Comparison of ENCODE assay signal across 8 cellular contexts in genomic region chr17:80254396-80255241, GRCh38. TPM values are rescaled to one million over a fixed set of nuclear protein-coding genes. Genes with fewer than 3 reads are reported as not detected.
DNase-seq lines count a peak whose midpoint lies in the region; ATAC-seq, FAIRE-seq and TF ChIP-seq lines count a peak whose summit lies in the region.

No MANE protein-coding gene starts in this region.

- no peaks in the 10 kb centered on the region for H3K27me3 ChIP-seq in CD4-positive, alpha-beta T cell (ENCODE audit: control insufficient read depth, insufficient read depth, low read length)
- no peaks in the 10 kb centered on the region for H3K27me3 ChIP-seq in endothelial cell of umbilical vein (ENCODE audit: control insufficient read depth in 2 of 2, insufficient read depth in 2 of 2, low read length in 2 of 2)
- H3K27me3 ChIP-seq in pancreas = no peaks in the 10 kb centered on the region

- intact Hi-C loops in CD4-positive, alpha-beta T cell (cut with DNase I, micrococcal nuclease) = loop anchor here in 1 of 2 experiments (10.0 kb wide), 1 partner anchor 250 kb away; no protein-coding TSS in a partner anchor
- intact Hi-C loops in endothelial cell of umbilical vein (cut with micrococcal nuclease) = no loop called here
- intact Hi-C loops in pancreas (cut with DNase I) = loop anchor here in 2 of 3 donors (5.0 to 10.0 kb wide), 2 partner anchors 60 to 172 kb away; no protein-coding TSS in a partner anchor

- DNase-seq in CD4-positive, alpha-beta T cell = peak in 6 of 10 experiments; percentile 20 to 49 (median 44)
- DNase-seq in NB4 (ENCODE audit: low read depth) (peak; percentile 82), endothelial cell of umbilical vein (ENCODE audit: low read depth, low spot score) (peak; percentile 83), pancreas (peak in 4 of 6 donors; percentile 28 to 80 (median 62)), putamen (ENCODE audit: low spot score) (no peak), NCI-H1092 treated with DMSO at 0.1 percent for 48 hours (lab: John Stamatoyannopoulos, UW) (no peak)
- peak; percentile 58 for DNase-seq in activated CD4-positive, CD25-positive, alpha-beta regulatory T cell treated with anti-CD3 and anti-CD28 coated beads, Interleukin-2, amount 50 U/mL, for 72 hours

- no peaks in the 10 kb centered on the region for H3K27me3 Mint-ChIP-seq in CD4-positive, alpha-beta T cell

- H4K20me1 ChIP-seq in endothelial cell of umbilical vein (replicated peaks; ENCODE audit: control insufficient read depth, extremely low read depth, insufficient read depth, low read length) = no peaks in the 10 kb centered on the region

- H3K4me1 Mint-ChIP-seq in CD4-positive, alpha-beta T cell (ENCODE audit: low read depth) = peaks cover 29% of the 10 kb centered on the region

- peak overlapping the region; percentile 20 for H3K4me3 Mint-ChIP-seq in CD4-positive, alpha-beta T cell

- no peaks in the 10 kb centered on the region for H3K9me1 ChIP-seq in endothelial cell of umbilical vein (replicated peaks; ENCODE audit: control insufficient read depth, extremely low read depth, insufficient read depth, low read length)

- H3K4me2 ChIP-seq in endothelial cell of umbilical vein (ENCODE audit: insufficient read depth, low read length) = peak overlapping the region; percentile 47

- POLR2A ChIA-PET in CD4-positive, alpha-beta T cell (lab: Charles Lee) = interaction anchor here (1.1 to 1.6 kb wide), 2 partner anchors 10 to 11 kb away, joined by 3 to 5 read pairs; no protein-coding TSS in a partner anchor
- POLR2A ChIA-PET in endothelial cell of umbilical vein (lab: Charles Lee) = no interaction called here

- dilution Hi-C loops in endothelial cell of umbilical vein (cut with MboI; ENCODE audit: extremely low pct_ligation_motif_present, low sequenced_read_pairs) = no loop called here

- no peak for TF ChIP-seq CTCF in CD4-positive, alpha-beta T cell (IDR thresholded peaks at IDR 0.05)
- TF ChIP-seq CTCF in NB4 (IDR thresholded peaks at IDR 0.05; ENCODE audit: low read depth, low read length) = no peak
- TF ChIP-seq CTCF in endothelial cell of umbilical vein (IDR thresholded peaks at IDR 0.05; ENCODE audit: extremely low read depth in 1 of 2, insufficient read depth in 1 of 2, low read depth in 1 of 2, low read length in 2 of 2) = no peak
- no peak for TF ChIP-seq CTCF in pancreas (IDR thresholded peaks at IDR 0.05)

- peak overlapping the region; percentile 28 for H3K9ac ChIP-seq in endothelial cell of umbilical vein (replicated peaks; ENCODE audit: extremely low read depth, insufficient read depth, low read length)

- CTCF ChIA-PET in CD4-positive, alpha-beta T cell (lab: Charles Lee) = interaction anchor here (0.5 to 0.7 kb wide), 3 partner anchors 28 to 561 kb away, joined by 3 read pairs; no protein-coding TSS in a partner anchor
- CTCF ChIA-PET in endothelial cell of umbilical vein (lab: Charles Lee) = interaction anchor here (0.7 to 1.4 kb wide), 4 partner anchors 17 to 34 kb away, joined by 3 read pairs; partner anchors contain the start of genes SGSH and SLC26A11

- H2AFZ ChIP-seq in endothelial cell of umbilical vein (ENCODE audit: low read depth, low read length) = peak overlapping the region; percentile 53

- H3K79me2 ChIP-seq in endothelial cell of umbilical vein (ENCODE audit: control insufficient read depth, insufficient read depth, low read length) = no peaks in the 10 kb centered on the region

- H3K36me3 ChIP-seq in endothelial cell of umbilical vein (ENCODE audit: control insufficient read depth in 2 of 2, extremely low read depth in 1 of 2, insufficient read depth in 2 of 2, low read length in 2 of 2) (peaks cover 0 to 2% of the 10 kb centered on the region in 2 experiments), pancreas (no peaks in the 10 kb centered on the region)

- no peak overlapping the region for H3K27ac ChIP-seq in CD4-positive, alpha-beta T cell (ENCODE audit: low read depth, low read length)
- H3K27ac ChIP-seq in endothelial cell of umbilical vein (ENCODE audit: insufficient read depth, low read depth, low read length) = peak overlapping the region; percentile 93
- H3K27ac ChIP-seq in pancreas = peak overlapping the region; percentile 26 to 80 (median 52)

- no peaks in the 10 kb centered on the region for H3K9me3 ChIP-seq in CD4-positive, alpha-beta T cell (ENCODE audit: control insufficient read depth, low read length)
- H3K9me3 ChIP-seq in endothelial cell of umbilical vein (replicated peaks; ENCODE audit: control insufficient read depth, insufficient read depth, low read length) (no peaks in the 10 kb centered on the region), pancreas (no peaks in the 10 kb centered on the region)

- no peaks in the 10 kb centered on the region for H3K9me3 Mint-ChIP-seq in CD4-positive, alpha-beta T cell

- H3K4me1 ChIP-seq in endothelial cell of umbilical vein (ENCODE audit: control insufficient read depth, extremely low read depth, insufficient read depth, low read length) (peaks cover 20% of the 10 kb centered on the region), pancreas (peaks cover 0 to 19% (median 0%) of the 10 kb centered on the region in 3 donors)

- peak overlapping the region; percentile 85 for H3K27ac Mint-ChIP-seq in CD4-positive, alpha-beta T cell

- no peak for TF ChIP-seq POLR2A in NB4 (IDR thresholded peaks at IDR 0.05; ENCODE audit: extremely low read depth, insufficient read length)
- no peak for TF ChIP-seq POLR2A in endothelial cell of umbilical vein (IDR thresholded peaks at IDR 0.05; ENCODE audit: low read depth, low read length)

- ATAC-seq in CD4-positive, alpha-beta T cell (ENCODE audit: poor library complexity) = peak; percentile 29
- ATAC-seq in GM21381 (IDR thresholded peaks at IDR 0.05; ENCODE audit: unreplicated experiment) (peak; percentile 40), pancreas (peak; percentile 44 to 90 (median 80))

- WGBS in pancreas, 2 donors = 53 to 60% methylated on average over 13 of the region's 13 CpGs

- H3K36me3 Mint-ChIP-seq in CD4-positive, alpha-beta T cell (ENCODE audit: low read depth) = peaks cover 5% of the 10 kb centered on the region

- no TSS peak for BruUV-seq in endothelial cell of umbilical vein (replicated peaks; lab: Mats Ljungman, UMichigan)

- FAIRE-seq in endothelial cell of umbilical vein (lab: Jason Lieb, UNC) (peak; percentile 99), pancreas (lab: Jason Lieb, UNC) (no peak)

- H3K4me3 ChIP-seq in NB4 (ENCODE audit: low read depth, low read length) = no peak overlapping the region
- H3K4me3 ChIP-seq in endothelial cell of umbilical vein (replicated peaks in 1 of 3; ENCODE audit: insufficient read depth in 1 of 3, low read depth in 1 of 3, low read length in 3 of 3) = no peak overlapping the region
- H3K4me3 ChIP-seq in pancreas = no peak overlapping the region

TF ChIP-seq in endothelial cell of umbilical vein, 7 proteins besides CTCF, POLR2A, EP300 and RAD21 (continues in another document):
- TF ChIP-seq MYC (IDR thresholded peaks at IDR 0.05; ENCODE audit: low read depth, low read length) = no peak
- TF ChIP-seq EZH2 (IDR thresholded peaks at IDR 0.05; ENCODE audit: borderline replicate concordance, low read depth, low read length, severe bottlenecking) = no peak
- TF ChIP-seq MAX (IDR thresholded peaks at IDR 0.05; ENCODE audit: insufficient read depth, insufficient read length) = no peak
- peak; percentile 98 for TF ChIP-seq GATA2 (IDR thresholded peaks at IDR 0.05; ENCODE audit: insufficient read depth, insufficient read length, low read depth, low read length)
- peak; percentile 80 for TF ChIP-seq JUN (IDR thresholded peaks at IDR 0.05; ENCODE audit: borderline replicate concordance, insufficient read depth, insufficient read length, low read depth)
- peak; percentile 90 for TF ChIP-seq POLR2AphosphoS5 (IDR thresholded peaks at IDR 0.05; ENCODE audit: insufficient read depth, low read depth, low read length)

RNA-seq across cellular contexts. Expression of gene RNF213, which starts 6.0 kb away (rescaled TPM):
- 100 to 1,000 TPM; 290 to 312 TPM for total RNA-seq in CD4-positive, alpha-beta T cell
- total RNA-seq in endothelial cell of umbilical vein (108 and 116 TPM in 2 replicates), pancreas (10 to 100 TPM; 21.9 to 94.7 (median 37.8) TPM)
- polyA plus RNA-seq in endothelial cell of umbilical vein (36.5 and 39.0 TPM in 2 replicates), pancreas (10 to 100 TPM; 27.3 to 69.1 TPM)
- polyA plus RNA-seq in endothelial cell of umbilical vein (2011; cell fraction: cytosol; rRNA removed) = 38.6 and 44.0 TPM in 2 replicates
- 239 and 243 TPM in 2 replicates for polyA plus RNA-seq in endothelial cell of umbilical vein (2011; cell fraction: nucleus; rRNA removed)
- polyA plus RNA-seq in endothelial cell of umbilical vein (2012) = 73.5 and 80.8 TPM in 2 replicates
- 297 and 299 TPM in 2 replicates for polyA minus RNA-seq in endothelial cell of umbilical vein
- 44.0 TPM for polyA minus RNA-seq in endothelial cell of umbilical vein (2011; cell fraction: cytosol; rRNA and poly(A)+ RNA removed)
- polyA minus RNA-seq in endothelial cell of umbilical vein (2011; cell fraction: nucleus; rRNA and poly(A)+ RNA removed) = 238 and 267 TPM in 2 replicates

RNA-seq across cellular contexts. Expression of gene SLC26A11, which starts 34.4 kb away (rescaled TPM):
- 10 to 100 TPM; 46.5 to 50.9 TPM for total RNA-seq in CD4-positive, alpha-beta T cell
- 21.2 and 25.2 TPM in 2 replicates for total RNA-seq in endothelial cell of umbilical vein
- 33.0 and 36.7 TPM in 2 replicates for polyA plus RNA-seq in endothelial cell of umbilical vein
- 12.7 and 17.7 TPM in 2 replicates for polyA plus RNA-seq in endothelial cell of umbilical vein (2011; cell fraction: cytosol; rRNA removed)
- 64.4 and 75.1 TPM in 2 replicates for polyA plus RNA-seq in endothelial cell of umbilical vein (2011; cell fraction: nucleus; rRNA removed)
- polyA plus RNA-seq in endothelial cell of umbilical vein (2012) = 11.8 and 16.0 TPM in 2 replicates
- polyA minus RNA-seq in endothelial cell of umbilical vein = 14.8 and 24.1 TPM in 2 replicates
- polyA minus RNA-seq in endothelial cell of umbilical vein (2011; cell fraction: cytosol; rRNA and poly(A)+ RNA removed) = 5.6 TPM
- 21.7 and 40.3 TPM in 2 replicates for polyA minus RNA-seq in endothelial cell of umbilical vein (2011; cell fraction: nucleus; rRNA and poly(A)+ RNA removed)
- total RNA-seq in pancreas = 10 to 100 TPM in 1 of 6 donors, 1 to 10 TPM in 5; 5.1 to 11.9 (median 8.3) TPM
- polyA plus RNA-seq in pancreas = 10 to 100 TPM; 19.3 to 23.6 TPM

RNA-seq across cellular contexts. Expression of gene SGSH, which starts 34.5 kb away (rescaled TPM):
- total RNA-seq in CD4-positive, alpha-beta T cell = 100 to 1,000 TPM in 1 of 2 experiments, 10 to 100 TPM in 1; 97.9 to 102 TPM
- total RNA-seq in endothelial cell of umbilical vein = 66.0 and 81.4 TPM in 2 replicates
- 191 and 217 TPM in 2 replicates for polyA plus RNA-seq in endothelial cell of umbilical vein
- polyA plus RNA-seq in endothelial cell of umbilical vein (2011; cell fraction: cytosol; rRNA removed) = 81.2 and 86.7 TPM in 2 replicates
- polyA plus RNA-seq in endothelial cell of umbilical vein (2011; cell fraction: nucleus; rRNA removed) = 227 and 262 TPM in 2 replicates
- polyA plus RNA-seq in endothelial cell of umbilical vein (2012) = 56.2 and 64.9 TPM in 2 replicates
- polyA minus RNA-seq in endothelial cell of umbilical vein = 80.6 and 89.8 TPM in 2 replicates
- polyA minus RNA-seq in endothelial cell of umbilical vein (2011; cell fraction: cytosol; rRNA and poly(A)+ RNA removed) = 9.4 TPM
- 31.6 and 51.6 TPM in 2 replicates for polyA minus RNA-seq in endothelial cell of umbilical vein (2011; cell fraction: nucleus; rRNA and poly(A)+ RNA removed)
- total RNA-seq in pancreas = 10 to 100 TPM; 21.4 to 40.3 (median 25.5) TPM
- 10 to 100 TPM; 52.9 to 65.2 TPM for polyA plus RNA-seq in pancreas

Comparison
In these comparisons a context has a peak if more than half of its experiments do, and no peak if none do; other contexts are left out.
1. ATAC-seq: peak in every context shown above with its lines; median percentile 80 in pancreas; 40 in GM21381; 29 in CD4-positive, alpha-beta T cell.
2. DNase-seq: peak in CD4-positive, alpha-beta T cell (6 of 10), NB4 (single experiment), activated CD4-positive, CD25-positive, alpha-beta regulatory T cell treated with anti-CD3 and anti-CD28 coated beads, Interleukin-2, amount 50 U/mL, for 72 hours (single experiment), endothelial cell of umbilical vein (single experiment) and pancreas (4 of 6); none in putamen (single experiment) and NCI-H1092 treated with DMSO at 0.1 percent for 48 hours (single experiment).